Comparison of ENCODE assay signal across 1 cellular context in the genomic region with DNA sequence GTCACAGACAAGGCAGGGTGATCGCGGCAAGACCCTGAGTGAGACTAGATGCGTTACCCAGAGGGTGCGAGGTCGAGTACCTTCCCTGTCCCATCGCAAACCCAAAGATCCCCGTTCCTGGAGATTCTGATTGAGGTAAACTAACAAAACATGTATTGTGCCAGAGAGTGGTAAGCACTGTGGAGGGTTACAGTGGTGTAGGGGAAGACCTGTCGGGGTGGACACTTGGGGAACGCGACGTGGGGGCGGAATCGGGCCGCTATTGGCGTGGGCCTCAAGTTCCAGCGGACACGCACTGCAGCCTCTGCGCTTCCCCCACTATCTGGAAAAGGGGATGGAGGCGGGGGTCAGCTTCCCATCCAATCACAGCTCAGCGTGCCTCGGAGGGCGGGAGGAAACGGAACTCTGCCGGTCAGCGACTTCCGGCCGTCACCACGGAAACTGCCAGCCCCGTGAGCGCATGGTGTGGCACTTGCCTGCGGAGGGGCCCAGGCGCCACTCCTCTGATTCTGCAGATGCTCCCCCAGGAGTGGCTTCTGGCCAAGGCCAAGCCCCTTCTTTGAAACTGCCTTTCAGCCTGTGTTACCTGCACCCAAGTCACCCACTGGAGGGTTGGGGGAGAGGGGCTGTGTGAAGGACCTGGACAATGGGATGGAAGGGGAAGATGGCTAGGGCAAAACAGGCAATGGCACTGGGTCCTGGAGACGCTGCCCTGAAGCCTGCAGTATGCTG.
TF ChIP-seq lines count a peak whose summit lies in the region.

No MANE protein-coding gene starts in this region.

TF ChIP-seq in HEK293, 187 proteins besides CTCF, POLR2A, EP300 and RAD21 (continued from another document and continues in another):
- TF ChIP-seq ZBTB26 (tag by site-specific recombination; optimal IDR thresholded peaks at IDR 0.05) = no peak
- no peak for TF ChIP-seq ZNF37A (tag by site-specific recombination; IDR thresholded peaks at IDR 0.05)
- TF ChIP-seq ZNF266 (tag by site-specific recombination; IDR thresholded peaks at IDR 0.05; ENCODE audit: low read depth) = no peak
- TF ChIP-seq, protein P1, sequence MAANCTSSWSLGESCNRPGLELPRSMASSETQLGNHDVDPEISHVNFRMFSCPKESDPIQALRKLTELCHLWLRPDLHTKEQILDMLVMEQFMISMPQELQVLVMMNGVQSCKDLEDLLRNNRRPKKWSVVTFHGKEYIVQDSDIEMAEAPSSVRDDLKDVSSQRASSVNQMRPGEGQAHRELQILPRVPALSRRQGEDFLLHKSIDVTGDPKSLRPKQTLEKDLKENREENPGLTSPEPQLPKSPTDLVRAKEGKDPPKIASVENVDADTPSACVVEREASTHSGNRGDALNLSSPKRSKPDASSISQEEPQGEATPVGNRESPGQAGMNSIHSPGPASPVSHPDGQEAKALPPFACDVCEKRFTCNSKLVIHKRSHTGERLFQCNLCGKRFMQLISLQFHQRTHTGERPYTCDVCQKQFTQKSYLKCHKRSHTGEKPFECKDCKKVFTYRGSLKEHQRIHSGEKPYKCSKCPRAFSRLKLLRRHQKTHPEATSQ (tag by site-specific recombination; IDR thresholded peaks at IDR 0.05) = peak; percentile 61; the same call in 1 of the 2 replicates
- no peak for TF ChIP-seq ZNF202 (tag by site-specific recombination; IDR thresholded peaks at IDR 0.05; ENCODE audit: borderline replicate concordance)
- no peak for TF ChIP-seq ZNF132 (tag by site-specific recombination; IDR thresholded peaks at IDR 0.05; ENCODE audit: borderline replicate concordance)
- TF ChIP-seq ZNF791 (tag by site-specific recombination; IDR thresholded peaks at IDR 0.05) = no peak
- TF ChIP-seq ZNF280C (tag by site-specific recombination; IDR thresholded peaks at IDR 0.05) = no peak
- TF ChIP-seq ZNF544 (tag by site-specific recombination; IDR thresholded peaks at IDR 0.05) = no peak
- 0 out of 2 replicates have a peak, but pooled peaks have one; percentile 18 for TF ChIP-seq ZNF623 (tag by site-specific recombination; IDR thresholded peaks at IDR 0.05)
- TF ChIP-seq, protein P2, sequence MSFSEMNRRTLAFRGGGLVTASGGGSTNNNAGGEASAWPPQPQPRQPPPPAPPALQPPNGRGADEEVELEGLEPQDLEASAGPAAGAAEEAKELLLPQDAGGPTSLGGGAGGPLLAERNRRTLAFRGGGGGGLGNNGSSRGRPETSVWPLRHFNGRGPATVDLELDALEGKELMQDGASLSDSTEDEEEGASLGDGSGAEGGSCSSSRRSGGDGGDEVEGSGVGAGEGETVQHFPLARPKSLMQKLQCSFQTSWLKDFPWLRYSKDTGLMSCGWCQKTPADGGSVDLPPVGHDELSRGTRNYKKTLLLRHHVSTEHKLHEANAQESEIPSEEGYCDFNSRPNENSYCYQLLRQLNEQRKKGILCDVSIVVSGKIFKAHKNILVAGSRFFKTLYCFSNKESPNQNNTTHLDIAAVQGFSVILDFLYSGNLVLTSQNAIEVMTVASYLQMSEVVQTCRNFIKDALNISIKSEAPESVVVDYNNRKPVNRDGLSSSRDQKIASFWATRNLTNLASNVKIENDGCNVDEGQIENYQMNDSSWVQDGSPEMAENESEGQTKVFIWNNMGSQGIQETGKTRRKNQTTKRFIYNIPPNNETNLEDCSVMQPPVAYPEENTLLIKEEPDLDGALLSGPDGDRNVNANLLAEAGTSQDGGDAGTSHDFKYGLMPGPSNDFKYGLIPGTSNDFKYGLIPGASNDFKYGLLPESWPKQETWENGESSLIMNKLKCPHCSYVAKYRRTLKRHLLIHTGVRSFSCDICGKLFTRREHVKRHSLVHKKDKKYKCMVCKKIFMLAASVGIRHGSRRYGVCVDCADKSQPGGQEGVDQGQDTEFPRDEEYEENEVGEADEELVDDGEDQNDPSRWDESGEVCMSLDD (tag by site-specific recombination; IDR thresholded peaks at IDR 0.05) = peak; percentile 89
- no peak for TF ChIP-seq HOXA7 (CRISPR knock-in tag; IDR thresholded peaks at IDR 0.05; ENCODE audit: borderline replicate concordance)
- TF ChIP-seq REPIN1 (tag by site-specific recombination; IDR thresholded peaks at IDR 0.05; ENCODE audit: low read depth) = no peak
- no peak for TF ChIP-seq ZNF837 (tag by site-specific recombination; IDR thresholded peaks at IDR 0.05)
- TF ChIP-seq ZNF664 (tag by site-specific recombination; IDR thresholded peaks at IDR 0.05) = no peak
- peak; percentile 94 for TF ChIP-seq SP2 (tag by site-specific recombination; IDR thresholded peaks at IDR 0.05)
- no peak for TF ChIP-seq ZNF214 (tag by site-specific recombination; IDR thresholded peaks at IDR 0.05; ENCODE audit: borderline replicate concordance)
- no peak for TF ChIP-seq ZNF510 (tag by site-specific recombination; IDR thresholded peaks at IDR 0.05; ENCODE audit: insufficient replicate concordance)
- TF ChIP-seq ZNF704 (tag by site-specific recombination; IDR thresholded peaks at IDR 0.05) = no peak
- TF ChIP-seq ZNF843 (tag by site-specific recombination; IDR thresholded peaks at IDR 0.05) = peak; percentile 60; the same call in 1 of the 2 replicates
- TF ChIP-seq KLF10 (tag by site-specific recombination; IDR thresholded peaks at IDR 0.05) = 0 out of 2 replicates have a peak, but pooled peaks have one; percentile 24
- TF ChIP-seq ZNF148 (tag by site-specific recombination; IDR thresholded peaks at IDR 0.05; ENCODE audit: borderline replicate concordance) = no peak
- no peak for TF ChIP-seq KLF7 (tag by site-specific recombination; IDR thresholded peaks at IDR 0.05; ENCODE audit: borderline replicate concordance)
- TF ChIP-seq, protein P3, sequence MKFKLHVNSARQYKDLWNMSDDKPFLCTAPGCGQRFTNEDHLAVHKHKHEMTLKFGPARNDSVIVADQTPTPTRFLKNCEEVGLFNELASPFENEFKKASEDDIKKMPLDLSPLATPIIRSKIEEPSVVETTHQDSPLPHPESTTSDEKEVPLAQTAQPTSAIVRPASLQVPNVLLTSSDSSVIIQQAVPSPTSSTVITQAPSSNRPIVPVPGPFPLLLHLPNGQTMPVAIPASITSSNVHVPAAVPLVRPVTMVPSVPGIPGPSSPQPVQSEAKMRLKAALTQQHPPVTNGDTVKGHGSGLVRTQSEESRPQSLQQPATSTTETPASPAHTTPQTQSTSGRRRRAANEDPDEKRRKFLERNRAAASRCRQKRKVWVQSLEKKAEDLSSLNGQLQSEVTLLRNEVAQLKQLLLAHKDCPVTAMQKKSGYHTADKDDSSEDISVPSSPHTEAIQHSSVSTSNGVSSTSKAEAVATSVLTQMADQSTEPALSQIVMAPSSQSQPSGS (tag by site-specific recombination; IDR thresholded peaks at IDR 0.05; ENCODE audit: low read depth) = no peak
- peak; percentile 35 for TF ChIP-seq KLF1 (tag by site-specific recombination; IDR thresholded peaks at IDR 0.05)
- TF ChIP-seq ZBTB48 (tag by site-specific recombination; IDR thresholded peaks at IDR 0.05) = no peak
- no peak for TF ChIP-seq ZNF404 (tag by site-specific recombination; IDR thresholded peaks at IDR 0.05)
- no peak for TF ChIP-seq ZNF571 (tag by site-specific recombination; IDR thresholded peaks at IDR 0.05)
- TF ChIP-seq PRDM10 (tag by site-specific recombination; IDR thresholded peaks at IDR 0.05) = no peak
- TF ChIP-seq INSM2 (tag by site-specific recombination; IDR thresholded peaks at IDR 0.05) = 0 out of 2 replicates have a peak, but pooled peaks have one; percentile 53
- no peak for TF ChIP-seq ZNF548 (tag by site-specific recombination; IDR thresholded peaks at IDR 0.05)
- TF ChIP-seq, protein P4, sequence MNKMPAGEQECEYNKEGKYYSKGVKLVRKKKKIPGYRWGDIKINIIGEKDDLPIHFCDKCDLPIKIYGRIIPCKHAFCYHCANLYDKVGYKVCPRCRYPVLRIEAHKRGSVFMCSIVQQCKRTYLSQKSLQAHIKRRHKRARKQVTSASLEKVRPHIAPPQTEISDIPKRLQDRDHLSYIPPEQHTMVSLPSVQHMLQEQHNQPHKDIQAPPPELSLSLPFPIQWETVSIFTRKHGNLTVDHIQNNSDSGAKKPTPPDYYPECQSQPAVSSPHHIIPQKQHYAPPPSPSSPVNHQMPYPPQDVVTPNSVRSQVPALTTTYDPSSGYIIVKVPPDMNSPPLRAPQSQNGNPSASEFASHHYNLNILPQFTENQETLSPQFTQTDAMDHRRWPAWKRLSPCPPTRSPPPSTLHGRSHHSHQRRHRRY (tag by site-specific recombination; IDR thresholded peaks at IDR 0.05) = 0 out of 2 replicates have a peak, but pooled peaks have one; percentile 39
- peak; percentile 65 for TF ChIP-seq ZBTB20 (tag by site-specific recombination; IDR thresholded peaks at IDR 0.05)
